ENCODE assay signal across 13 cellular contexts in genomic region chr3:134326126-134326525, GRCh38. TPM values are rescaled to one million over a fixed set of nuclear protein-coding genes. Genes with fewer than 3 reads are reported as not detected.
DNase-seq lines count a peak whose midpoint lies in the region; ATAC-seq, FAIRE-seq and TF ChIP-seq lines count a peak whose summit lies in the region.
"Had no signal": no experiment of that assay in that cellular context is flagged by ENCODE, and none has a peak within 500 bp of the region (broad histone marks: within the 10 kb centered on the region; RNA-seq: fewer than 3 reads in every experiment).

No MANE protein-coding gene starts in this region.

- no peak overlapping the region for H3K4me3 ChIP-seq in right lobe of liver
- H3K4me3 ChIP-seq in HepG2 (replicated peaks in 1 of 3; ENCODE audit: insufficient read depth in 1 of 3, low read depth in 2 of 3, low read length in 3 of 3): no peak overlapping the region
- H3K4me3 ChIP-seq in esophagus muscularis mucosa: no peak overlapping the region
- no peak overlapping the region for H3K4me3 ChIP-seq in neuronal stem cell (ENCODE audit: low read length in 2 of 2)
- H3K4me3 ChIP-seq in A673 (ENCODE audit: low read depth, low read length, poor library complexity, severe bottlenecking): no peak overlapping the region

- intact Hi-C loops in right lobe of liver (cut with DNase I) (no loop called here), HepG2 (cut with micrococcal nuclease; ENCODE audit: unreplicated experiment) (loop anchor here (2.0 kb wide), 1 partner anchor 15 kb away; no protein-coding TSS in a partner anchor), esophagus muscularis mucosa (cut with DNase I) (loop anchor here (2.0 kb wide), 1 partner anchor 39 kb away; no protein-coding TSS in a partner anchor), A673 (cut with micrococcal nuclease; ENCODE audit: unreplicated experiment) (loop anchor here (5.0 kb wide), 1 partner anchor 36 kb away; no protein-coding TSS in a partner anchor)

- peak overlapping the region; percentile 95 for H2AK5ac ChIP-seq in neuronal stem cell (ENCODE audit: low read depth, low read length)

- H3K79me1 ChIP-seq in neuronal stem cell (ENCODE audit: low read depth, low read length): no peaks in the 10 kb centered on the region

- peak overlapping the region; percentile 9 for H3K23ac ChIP-seq in neuronal stem cell (ENCODE audit: low read depth, low read length, poor library complexity)

- no TSS peak for BruUV-seq in HepG2 (replicated peaks; lab: Mats Ljungman, UMichigan)
- no TSS peak for BruUV-seq in A673 (replicated peaks; lab: Mats Ljungman, UMichigan)

- H2BK12ac ChIP-seq in neuronal stem cell (ENCODE audit: low read length): peak overlapping the region; percentile 80

- H3K27me3 ChIP-seq in right lobe of liver: no peaks in the 10 kb centered on the region
- H3K27me3 ChIP-seq in HepG2 (ENCODE audit: control insufficient read depth in 1 of 2, insufficient read depth in 2 of 2, low read length in 2 of 2): no peaks in the 10 kb centered on the region
- H3K27me3 ChIP-seq in esophagus muscularis mucosa: no peaks in the 10 kb centered on the region
- H3K27me3 ChIP-seq in neuronal stem cell (ENCODE audit: control insufficient read depth in 3 of 3, insufficient read depth in 3 of 3, low read depth in 1 of 3, low read length in 3 of 3): no peaks in the 10 kb centered on the region
- H3K27me3 ChIP-seq in A673 (replicated peaks; ENCODE audit: insufficient read depth, low read depth, low read length, poor library complexity): no peaks in the 10 kb centered on the region

- no peak overlapping the region for H4K8ac ChIP-seq in neuronal stem cell (ENCODE audit: low read depth, low read length)

- peak overlapping the region; percentile 87 for H3K18ac ChIP-seq in neuronal stem cell (ENCODE audit: low read length)

- H4K91ac ChIP-seq in neuronal stem cell (ENCODE audit: low read depth, low read length, poor library complexity): no peak overlapping the region

- no peaks in the 10 kb centered on the region for H3K79me2 ChIP-seq in HepG2 (ENCODE audit: insufficient read depth, low read length)

- peak overlapping the region; percentile 69 for H2BK120ac ChIP-seq in neuronal stem cell (ENCODE audit: low read depth, low read length)

- DNase-seq in right lobe of liver (no peak), HepG2 (ENCODE audit: low spot score) (no peak), esophagus muscularis mucosa (ENCODE audit: extremely low spot score) (no peak), neuronal stem cell (ENCODE audit: low spot score) (no peak), left lobe of liver (ENCODE audit: low spot score) (no peak), A673 (ENCODE audit: low spot score) (no peak)
- DNase-seq: activated CD4-positive, alpha-beta T cell treated with anti-CD3 and anti-CD28 coated beads for 36 hours; activated naive CD4-positive, alpha-beta T cell treated with anti-CD3 and anti-CD28 coated beads, Interleukin-2, amount 10 ng/mL, durations not matched to agents 7 days and 5 days; effector CD4-positive, alpha-beta T cell; Kasumi-1; stimulated activated CD4-positive, alpha-beta T cell treated with anti-CD3 and anti-CD28 coated beads, Interleukin-2, amount 100 ng/mL, for 48 hours had no signal

- H3K36me3 ChIP-seq in right lobe of liver: no peaks in the 10 kb centered on the region
- H3K36me3 ChIP-seq in HepG2 (replicated peaks in 1 of 2; ENCODE audit: control insufficient read depth in 1 of 2, insufficient read depth in 2 of 2, low read length in 2 of 2): no peaks in the 10 kb centered on the region
- H3K36me3 ChIP-seq in esophagus muscularis mucosa: no peaks in the 10 kb centered on the region
- no peaks in the 10 kb centered on the region for H3K36me3 ChIP-seq in neuronal stem cell (replicated peaks in 1 of 2; ENCODE audit: control insufficient read depth in 2 of 2, insufficient read depth in 2 of 2, low read length in 2 of 2)
- no peaks in the 10 kb centered on the region for H3K36me3 ChIP-seq in A673 (ENCODE audit: insufficient read depth, low read length, poor library complexity, severe bottlenecking)

- H4K20me1 ChIP-seq in HepG2 (ENCODE audit: insufficient read depth, low read length): no peaks in the 10 kb centered on the region

- peak overlapping the region; percentile 85 for H2BK15ac ChIP-seq in neuronal stem cell (ENCODE audit: low read length)

- POLR2A ChIA-PET in HepG2 (lab: Yijun Ruan, JAX) (interaction anchor here (2.1 to 2.4 kb wide), 2 partner anchors 13 to 49 kb away, joined by 15 to 16 read pairs; partner anchors contain the start of gene AMOTL2), A673 (lab: Charles Lee; ENCODE audit: low non-redundant PET) (no interaction called here)

- H3K9me3 ChIP-seq in right lobe of liver (no peaks in the 10 kb centered on the region), HepG2 (ENCODE audit: low read length) (no peaks in the 10 kb centered on the region), esophagus muscularis mucosa (no peaks in the 10 kb centered on the region), neuronal stem cell (replicated peaks in 1 of 2; ENCODE audit: control insufficient read depth in 2 of 2, insufficient read depth in 1 of 2, low read depth in 1 of 2, low read length in 2 of 2) (no peaks in the 10 kb centered on the region), A673 (ENCODE audit: low read depth, low read length, poor library complexity, severe bottlenecking) (no peaks in the 10 kb centered on the region)

- peak overlapping the region; percentile 93 for H3K4ac ChIP-seq in neuronal stem cell (ENCODE audit: low read length)

- H3K4me2 ChIP-seq in HepG2 (ENCODE audit: low read depth, low read length): no peak overlapping the region
- no peak overlapping the region for H3K4me2 ChIP-seq in neuronal stem cell (ENCODE audit: insufficient read depth, low read length, poor library complexity, severe bottlenecking)

- in situ Hi-C loops in HepG2 (cut with HindIII; ENCODE audit: extremely low pct_ligation_motif_present, low pct_unique_long_range_greater_than_20kb): no loop called here

- no peak for TF ChIP-seq EP300 in HepG2 (IDR thresholded peaks at IDR 0.05; ENCODE audit: low read depth in 2 of 2, low read length in 2 of 2)
- TF ChIP-seq EP300 in HepG2 (CRISPR knock-in tag; IDR thresholded peaks at IDR 0.05; ENCODE audit: borderline replicate concordance): no peak
- no peak for TF ChIP-seq EP300 in esophagus muscularis mucosa (IDR thresholded peaks at IDR 0.05)

- H3K27ac ChIP-seq in right lobe of liver (peak overlapping the region in 2 of 3 donors; percentile 17 to 29), HepG2 (ENCODE audit: extremely low read length, insufficient read depth, low read length) (no peak overlapping the region), esophagus muscularis mucosa (replicated peaks in 1 of 4) (peak overlapping the region; percentile 74 to 93 (median 82)), neuronal stem cell (replicated peaks; ENCODE audit: low read length) (peak overlapping the region; percentile 52), A673 (ENCODE audit: low read depth, low read length, poor library complexity, severe bottlenecking) (no peak overlapping the region)

- H2AFZ ChIP-seq in HepG2 (ENCODE audit: low read length): no peak overlapping the region
- no peak overlapping the region for H2AFZ ChIP-seq in neuronal stem cell (ENCODE audit: low read length)

- FAIRE-seq in HepG2 (lab: Jason Lieb, UNC): no peak

- no peak for TF ChIP-seq RAD21 in HepG2 (CRISPR knock-in tag; IDR thresholded peaks at IDR 0.05)

- TF ChIP-seq POLR2A in right lobe of liver (IDR thresholded peaks at IDR 0.05) (no peak), HepG2 (IDR thresholded peaks at IDR 0.05; ENCODE audit: insufficient read depth in 1 of 2, low read depth in 2 of 2, low read length in 2 of 2) (no peak), esophagus muscularis mucosa (IDR thresholded peaks at IDR 0.05; ENCODE audit: low read depth) (no peak)

- ATAC-seq in right lobe of liver: no peak
- ATAC-seq in HepG2: no peak
- no peak for ATAC-seq in left lobe of liver
- ATAC-seq in GM18867 (IDR thresholded peaks at IDR 0.05; ENCODE audit: unreplicated experiment): no peak
- ATAC-seq in GM21526 (IDR thresholded peaks at IDR 0.05; ENCODE audit: low FRiP score, unreplicated experiment): no peak
- ATAC-seq: activated CD4-positive, alpha-beta T cell treated with anti-CD3 and anti-CD28 coated beads for 36 hours had no signal

- H3K14ac ChIP-seq in neuronal stem cell (ENCODE audit: low read length): no peak overlapping the region

- 73% methylated on average over 9 of the region's 11 CpGs for WGBS in right lobe of liver (ENCODE audit: insufficient coverage, low coverage, low lambda C conversion rate, missing lambda C conversion rate)
- 100% methylated on average over 4 of the region's 11 CpGs for WGBS in HepG2 (ENCODE audit: low lambda C conversion rate)
- 58% methylated on average over 7 of the region's 11 CpGs for WGBS in esophagus muscularis mucosa
- no CpG with 5 or more reads among the region's 11 CpGs for WGBS in neuronal stem cell (ENCODE audit: extremely low coverage in 2 of 2, insufficient read length in 2 of 2, insufficient replicate concordance in 1 of 2), 2 donors

- peaks cover 0 to 12% (median 0%) of the 10 kb centered on the region in 4 donors for H3K4me1 ChIP-seq in right lobe of liver
- H3K4me1 ChIP-seq in HepG2 (ENCODE audit: insufficient read depth, low read length): peaks cover 68% of the 10 kb centered on the region
- peaks cover 40 to 63% (median 57%) of the 10 kb centered on the region in 4 donors for H3K4me1 ChIP-seq in esophagus muscularis mucosa
- peaks cover 8 to 29% of the 10 kb centered on the region in 2 donors for H3K4me1 ChIP-seq in neuronal stem cell (ENCODE audit: control insufficient read depth in 2 of 2, insufficient read depth in 1 of 2, low read depth in 1 of 2, low read length in 2 of 2)
- H3K4me1 ChIP-seq in A673 (ENCODE audit: insufficient read depth, low read length, poor library complexity, severe bottlenecking): peaks cover 43% of the 10 kb centered on the region

- peak overlapping the region; percentile 85 for H2BK5ac ChIP-seq in neuronal stem cell (ENCODE audit: low read length)

- H3K9ac ChIP-seq in HepG2 (ENCODE audit: insufficient read depth, low read depth, low read length): no peak overlapping the region
- H3K9ac ChIP-seq in neuronal stem cell (ENCODE audit: low read depth, low read length, poor library complexity): no peak overlapping the region

- TF ChIP-seq CTCF in right lobe of liver (IDR thresholded peaks at IDR 0.05) (no peak), HepG2 (CRISPR knock-in tag; IDR thresholded peaks at IDR 0.05) (no peak), esophagus muscularis mucosa (IDR thresholded peaks at IDR 0.05) (no peak), A673 (conservative IDR thresholded peaks at IDR 0.05; ENCODE audit: low read depth, low read length) (no peak)

- CTCF ChIA-PET in HepG2 (lab: Yijun Ruan, JAX; ENCODE audit: low intra/inter-chr PET ratio, low total read pairs): no interaction called here
- CTCF ChIA-PET in A673 (lab: Charles Lee): no interaction called here

RNA-seq across cellular contexts. Expression of gene AMOTL2, which starts 48.1 kb away (rescaled TPM):
- total RNA-seq in right lobe of liver (10 to 100 TPM; 18.0 to 33.3 (median 21.8) TPM), HepG2 (2016; rRNA removed; fragmentation: Illumina TruSeq; extraction: Trizol) (11.5 and 17.3 TPM in 2 replicates), esophagus muscularis mucosa (100 to 1,000 TPM; 111 to 313 (median 155) TPM), left lobe of liver (26.8 TPM), A673 (2021) (38.9 and 59.6 TPM in 2 replicates)
- 1.3 and 1.8 TPM in 2 replicates for total RNA-seq in HepG2 (2016; cell fraction: cytosol; rRNA removed; fragmentation: Illumina TruSeq; extraction: Trizol; ENCODE audit: low read depth)
- 10.0 and 18.3 TPM in 2 replicates for total RNA-seq in HepG2 (2016; cell fraction: insoluble cytoplasmic fraction; rRNA removed; fragmentation: Illumina TruSeq; extraction: Trizol)
- 5.3 and 5.6 TPM in 2 replicates for total RNA-seq in HepG2 (2016; cell fraction: membrane; rRNA removed; fragmentation: Illumina TruSeq; extraction: Trizol)
- 25.6 and 30.4 TPM in 2 replicates for total RNA-seq in HepG2 (2016; cell fraction: nucleus; rRNA removed; fragmentation: Illumina TruSeq; extraction: Trizol)
- polyA plus RNA-seq in HepG2 (2011; rRNA removed): 14.0 and 18.5 TPM in 2 replicates
- 7.7 and 10.7 TPM in 2 replicates for polyA plus RNA-seq in HepG2 (2011; cell fraction: cytosol; rRNA removed)
- polyA plus RNA-seq in HepG2 (2011; cell fraction: nucleus; rRNA removed): 39.3 and 76.1 TPM in 2 replicates
- 5.4 and 7.4 TPM in 2 replicates for polyA plus RNA-seq in HepG2 (2012)
- polyA plus RNA-seq in HepG2 (2016; cell fraction: cytosol; fragmentation: Illumina TruSeq; extraction: Trizol; ENCODE audit: low read depth): 0.38 and 0.55 TPM in 2 replicates
- polyA plus RNA-seq in HepG2 (2016; cell fraction: insoluble cytoplasmic fraction; fragmentation: Illumina TruSeq; extraction: Trizol; ENCODE audit: low read depth): 8.6 and 12.7 TPM in 2 replicates
- 1.5 and 1.7 TPM in 2 replicates for polyA plus RNA-seq in HepG2 (2016; cell fraction: membrane; fragmentation: Illumina TruSeq; extraction: Trizol; ENCODE audit: low read depth)
- 19.3 and 21.2 TPM in 2 replicates for polyA plus RNA-seq in HepG2 (2016; cell fraction: nucleus; fragmentation: Illumina TruSeq; extraction: Trizol; ENCODE audit: insufficient read depth, low read depth)
- 47.5 and 50.2 TPM in 2 replicates for polyA minus RNA-seq in HepG2 (2011; rRNA and poly(A)+ RNA removed; ENCODE audit: low replicate concordance)
- 12.3 and 13.8 TPM in 2 replicates for polyA minus RNA-seq in HepG2 (2011; cell fraction: cytosol; rRNA and poly(A)+ RNA removed)
- 44.1 and 53.9 TPM in 2 replicates for polyA minus RNA-seq in HepG2 (2011; cell fraction: nucleus; rRNA and poly(A)+ RNA removed)
- polyA plus RNA-seq in neuronal stem cell (2013, experiment 1 of 2): 61.7 TPM
- 60.5 TPM for polyA plus RNA-seq in neuronal stem cell (2013, experiment 2 of 2)

Comparison
In these comparisons a context has a peak if more than half of its experiments do, and no peak if none do; other contexts are left out.
1. H3K27ac ChIP-seq: peak in right lobe of liver (2 of 3), esophagus muscularis mucosa (4 of 4) and neuronal stem cell (single experiment); none in HepG2 (single experiment) and A673 (single experiment).
2. intact Hi-C loops: an anchor here in HepG2 (2.0 kb wide), esophagus muscularis mucosa (2.0 kb wide) and A673 (5.0 kb wide); none called in right lobe of liver.